In genomic region chr17:47988445-47988844, GRCh38 we compare ENCODE assay signal across 11 cellular contexts. TPM values are rescaled to one million over a fixed set of nuclear protein-coding genes. Genes with fewer than 3 reads are reported as not detected.
DNase-seq lines count a peak whose midpoint lies in the region; ATAC-seq, FAIRE-seq and TF ChIP-seq lines count a peak whose summit lies in the region.
"Not testable (repeated sequence)": the region's sequence is repeated elsewhere in the genome, so short reads cannot be mapped to it uniquely, and the experiment has no call there.
"Had no signal": no experiment of that assay in that cellular context is flagged by ENCODE, and none has a peak within 500 bp of the region (broad histone marks: within the 10 kb centered on the region; RNA-seq: fewer than 3 reads in every experiment).

No MANE protein-coding gene starts in this region.

- H3K27me3 Mint-ChIP-seq in glutamatergic neuron (ENCODE audit: unreplicated experiment), result peaks cover 13% of the 10 kb centered on the region
- H3K27me3 Mint-ChIP-seq in neural progenitor cell (ENCODE audit: insufficient read depth, low read depth), result not testable (repeated sequence)

- H3K36me3 Mint-ChIP-seq in glutamatergic neuron (ENCODE audit: unreplicated experiment); neural progenitor cell: not testable (repeated sequence)

- BruUV-seq in K562 (replicated peaks; lab: Mats Ljungman, UMichigan), result not testable (repeated sequence)

- not testable (repeated sequence) for H3K4me3 Mint-ChIP-seq in glutamatergic neuron (ENCODE audit: unreplicated experiment); neural progenitor cell

- not testable (repeated sequence) for H3K27me3 ChIP-seq in KMS-11 (ENCODE audit: insufficient read depth, low read depth); K562 (ENCODE audit: control insufficient read depth in 2 of 2, insufficient read depth in 2 of 2, low read length in 2 of 2); neural progenitor cell

- not testable (repeated sequence) for H2AFZ ChIP-seq in KMS-11 (ENCODE audit: low read depth); K562 (ENCODE audit: low read depth, low read length); neural progenitor cell (replicated peaks)

- not testable (repeated sequence) for H3K9me3 ChIP-seq in K562 (replicated peaks; ENCODE audit: control insufficient read depth, insufficient read depth, low read depth, low read length); neural progenitor cell (ENCODE audit: low read depth)

- peak; percentile 69 for DNase-seq in OCI-M1 (lab: John Stamatoyannopoulos, UW)
- peak in 1 of 4 experiments; percentile 39 for DNase-seq in K562 (ENCODE audit: extremely low read depth in 1 of 4, low spot score in 3 of 4)
- not testable (repeated sequence) for DNase-seq in glutamatergic neuron; neural progenitor cell (ENCODE audit: low spot score)
- peak; percentile 82 for DNase-seq in myocyte (ENCODE audit: low read depth)

- peaks cover 83% of the 10 kb centered on the region for H3F3A ChIP-seq in neural progenitor cell (ENCODE audit: low read depth)

- not testable (repeated sequence) for H3K79me2 ChIP-seq in KMS-11 (ENCODE audit: insufficient read depth, low read depth); K562 (ENCODE audit: control insufficient read depth, insufficient read depth, low read length); neural progenitor cell (ENCODE audit: low read depth)

- H3K27ac Mint-ChIP-seq in glutamatergic neuron (ENCODE audit: unreplicated experiment) (peak overlapping the region; percentile 23), neural progenitor cell (peak overlapping the region; percentile 96)

- not testable (repeated sequence) for H3K27ac ChIP-seq in KMS-11; K562 (ENCODE audit: extremely low read depth, low read depth, low read length); neural progenitor cell

- not testable (repeated sequence) for H3K9ac ChIP-seq in KMS-11; K562 (ENCODE audit: insufficient read depth in 1 of 2, low read depth in 2 of 2, low read length in 2 of 2); neural progenitor cell

- TF ChIP-seq CTCF in KMS-11 (conservative IDR thresholded peaks at IDR 0.05; ENCODE audit: low read depth, low read length); K562 (IDR thresholded peaks at IDR 0.05 in 2 of 3, conservative IDR thresholded peaks at IDR 0.05 in 1 of 3; ENCODE audit: insufficient read depth in 2 of 3, low read depth in 1 of 3, low read length in 3 of 3); glutamatergic neuron (IDR thresholded peaks at IDR 0.05; ENCODE audit: partially characterized antibody, unreplicated experiment); neural progenitor cell (IDR thresholded peaks at IDR 0.05): not testable (repeated sequence)

- intact Hi-C loops in K562 (cut with micrococcal nuclease), result not testable (repeated sequence)

- H4K20me1 ChIP-seq in KMS-11 (ENCODE audit: insufficient read depth); K562 (replicated peaks; ENCODE audit: control insufficient read depth, insufficient read depth, low read length); neural progenitor cell (ENCODE audit: low read depth): not testable (repeated sequence)

- not testable (repeated sequence) for TF ChIP-seq RAD21 in K562 (CRISPR knock-in tag; conservative IDR thresholded peaks at IDR 0.05 in 1 of 2, IDR thresholded peaks at IDR 0.05 in 1 of 2)

- H3K4me1 ChIP-seq in KMS-11 (ENCODE audit: low read depth, poor library complexity, severe bottlenecking) (peaks cover 40% of the 10 kb centered on the region), K562 (replicated peaks in 1 of 2; ENCODE audit: control insufficient read depth in 2 of 2, insufficient read depth in 2 of 2, low read length in 2 of 2) (peaks cover 22 to 29% of the 10 kb centered on the region in 2 experiments), neural progenitor cell (peaks cover 80% of the 10 kb centered on the region)

- peak; percentile 28 for ATAC-seq in K562

- H3K9me1 ChIP-seq in K562 (ENCODE audit: control insufficient read depth, insufficient read depth, low read length), result not testable (repeated sequence)

- H3K4me1 Mint-ChIP-seq in glutamatergic neuron (ENCODE audit: low read depth, unreplicated experiment) (peaks cover 53% of the 10 kb centered on the region), neural progenitor cell (peaks cover 85% of the 10 kb centered on the region)

- CTCF ChIA-PET in K562 (lab: Yijun Ruan, JAX; ENCODE audit: low intra/inter-chr PET ratio), result interaction anchor here (0.9 kb wide), 1 partner anchor 36 kb away, joined by 5 read pairs; no protein-coding TSS in a partner anchor

- H3K4me3 ChIP-seq in KMS-11 (IDR thresholded peaks at IDR 0.05; ENCODE audit: insufficient read depth, low read depth, low read length); K562; neural progenitor cell: not testable (repeated sequence)

- in situ Hi-C loops in K562 (cut with MboI), result not testable (repeated sequence)

- H3K4me2 ChIP-seq in KMS-11 (peak overlapping the region; percentile 82), neural progenitor cell (peak overlapping the region; percentile 14)
- H3K4me2 ChIP-seq in K562 (ENCODE audit: insufficient read depth, low read length), result not testable (repeated sequence)

- FAIRE-seq in K562 (lab: Jason Lieb, UNC), result not testable (repeated sequence)

- 38% methylated on average over 1 of the region's 1 CpG for WGBS in K562 (ENCODE audit: insufficient coverage, low coverage, missing lambda C conversion rate)

- not testable (repeated sequence) for TF ChIP-seq POLR2A in K562 (conservative IDR thresholded peaks at IDR 0.05)

- not testable (repeated sequence) for TF ChIP-seq EP300 in K562 (IDR thresholded peaks at IDR 0.05; ENCODE audit: low read length)

- H3K36me3 ChIP-seq in KMS-11 (ENCODE audit: insufficient read depth); K562 (ENCODE audit: control insufficient read depth, insufficient read depth, low read length); neural progenitor cell: not testable (repeated sequence)

- POLR2A ChIA-PET in K562 (lab: Yijun Ruan, JAX), result not testable (repeated sequence)

- peaks cover 24% of the 10 kb centered on the region for H3K9me3 Mint-ChIP-seq in glutamatergic neuron (ENCODE audit: unreplicated experiment)
- H3K9me3 Mint-ChIP-seq in neural progenitor cell, result not testable (repeated sequence)

RNA-seq across cellular contexts. Expression of gene CDK5RAP3, which starts 17.5 kb away (rescaled TPM):
- total RNA-seq in K562 (2011; cell fraction: chromatin; rRNA removed; ENCODE audit: low replicate concordance), result 452 and 764 TPM in 2 replicates
- total RNA-seq in K562 (2011; cell fraction: nucleolus; rRNA removed), result 478 and 540 TPM in 2 replicates
- total RNA-seq in K562 (2011; cell fraction: nucleoplasm; rRNA removed), result 403 and 415 TPM in 2 replicates
- total RNA-seq in K562 (2014; rRNA removed) (85.0 and 91.5 TPM in 2 replicates), K562 (2014; rRNA removed; fragmentation: Illumina TruSeq; extraction: Trizol) (70.8 and 71.7 TPM in 2 replicates), K562 (2015; rRNA removed; fragmentation: Illumina TruSeq; extraction: Trizol) (67.0 and 73.7 TPM in 2 replicates), K562 (2021) (113 and 131 TPM in 2 replicates), glutamatergic neuron (ENCODE audit: unreplicated experiment) (196 TPM), myocyte (105 and 148 TPM in 2 replicates), neural progenitor cell (ENCODE audit: low replicate concordance) (104 and 168 TPM in 2 replicates)
- polyA plus RNA-seq in K562 (2011; rRNA removed) (132 and 208 TPM in 2 replicates), K562 (2014; fragmentation: Illumina TruSeq; extraction: Trizol) (96.7 and 100 TPM in 2 replicates), K562 (2014; fragmentation: Nextera tagmentation; extraction: Ambion mirVana) (10 to 100 TPM; 44.2 to 73.0 TPM), K562 (2014; rRNA removed) (152 and 202 TPM in 2 replicates)
- polyA plus RNA-seq in K562 (2011; cell fraction: cytosol; rRNA removed), result 78.0 and 96.3 TPM in 2 replicates
- 1,392 and 1,556 TPM in 2 replicates for polyA plus RNA-seq in K562 (2011; cell fraction: nucleus; rRNA removed)
- polyA plus RNA-seq in K562 (2012), result 134 and 270 TPM in 2 replicates
- 81.6 and 111 TPM in 2 replicates for polyA minus RNA-seq in K562 (2011; rRNA and poly(A)+ RNA removed)
- 35.1 and 37.0 TPM in 2 replicates for polyA minus RNA-seq in K562 (2011; cell fraction: cytosol; rRNA and poly(A)+ RNA removed)
- polyA minus RNA-seq in K562 (2011; cell fraction: nucleus; rRNA and poly(A)+ RNA removed), result 206 and 291 TPM in 2 replicates
- polyA plus RNA-seq in myocyte (2012), result 112 TPM

RNA-seq across cellular contexts. Expression of gene PRR15L, which starts 30.8 kb away (rescaled TPM):
- not detected in 2 replicates for total RNA-seq in K562 (2011; cell fraction: chromatin; rRNA removed; ENCODE audit: low replicate concordance)
- total RNA-seq in K562 (2011; cell fraction: nucleolus; rRNA removed), result not detected in 2 replicates
- not detected in 2 replicates for total RNA-seq in K562 (2011; cell fraction: nucleoplasm; rRNA removed)
- total RNA-seq in K562 (2014; rRNA removed) (not detected in 2 replicates), K562 (2014; rRNA removed; fragmentation: Illumina TruSeq; extraction: Trizol) (not detected in 2 replicates), K562 (2015; rRNA removed; fragmentation: Illumina TruSeq; extraction: Trizol) (not detected in 2 replicates), K562 (2021) (0.16 TPM in 1 of 2 replicates, not detected in the other), glutamatergic neuron (ENCODE audit: unreplicated experiment) (not detected), myocyte (not detected in 2 replicates), neural progenitor cell (ENCODE audit: low replicate concordance) (not detected in 2 replicates)
- polyA plus RNA-seq in K562 (2011; rRNA removed) (not detected in 2 replicates), K562 (2014; fragmentation: Illumina TruSeq; extraction: Trizol) (not detected in 2 replicates), K562 (2014; fragmentation: Nextera tagmentation; extraction: Ambion mirVana) (under 1 TPM in 1 of 2 experiments, not detected in 1; 0.03 TPM), K562 (2014; rRNA removed) (not detected in 2 replicates)
- not detected in 2 replicates for polyA plus RNA-seq in K562 (2011; cell fraction: cytosol; rRNA removed)
- polyA plus RNA-seq in K562 (2011; cell fraction: nucleus; rRNA removed), result not detected in 2 replicates
- polyA plus RNA-seq in K562 (2012), result 0.16 and 0.17 TPM in 2 replicates
- polyA minus RNA-seq in K562 (2011; rRNA and poly(A)+ RNA removed), result not detected in 2 replicates
- polyA minus RNA-seq in K562 (2011; cell fraction: cytosol; rRNA and poly(A)+ RNA removed), result not detected in 2 replicates
- not detected in 2 replicates for polyA minus RNA-seq in K562 (2011; cell fraction: nucleus; rRNA and poly(A)+ RNA removed)
- polyA plus RNA-seq in myocyte (2012), result 0.05 TPM
- total RNA-seq: A673; CD4-positive, CD25-positive, alpha-beta regulatory T cell; H4; HFFc6; HT1080 had no signal

RNA-seq across cellular contexts. Expression of gene PNPO, which starts 47.1 kb away (rescaled TPM):
- 19.2 and 41.8 TPM in 2 replicates for total RNA-seq in K562 (2011; cell fraction: chromatin; rRNA removed; ENCODE audit: low replicate concordance)
- total RNA-seq in K562 (2011; cell fraction: nucleolus; rRNA removed), result 21.8 and 24.3 TPM in 2 replicates
- 31.2 and 41.6 TPM in 2 replicates for total RNA-seq in K562 (2011; cell fraction: nucleoplasm; rRNA removed)
- 25.5 and 30.9 TPM in 2 replicates for total RNA-seq in K562 (2014; rRNA removed)
- total RNA-seq in K562 (2014; rRNA removed; fragmentation: Illumina TruSeq; extraction: Trizol), result 27.4 and 27.7 TPM in 2 replicates
- total RNA-seq in K562 (2015; rRNA removed; fragmentation: Illumina TruSeq; extraction: Trizol), result 24.8 and 28.2 TPM in 2 replicates
- total RNA-seq in K562 (2021), result 39.0 and 41.5 TPM in 2 replicates
- polyA plus RNA-seq in K562 (2011; rRNA removed), result 29.2 and 35.5 TPM in 2 replicates
- polyA plus RNA-seq in K562 (2011; cell fraction: cytosol; rRNA removed), result 33.9 and 37.5 TPM in 2 replicates
- 16.9 and 17.6 TPM in 2 replicates for polyA plus RNA-seq in K562 (2011; cell fraction: nucleus; rRNA removed)
- 10.9 and 17.5 TPM in 2 replicates for polyA plus RNA-seq in K562 (2012)
- polyA plus RNA-seq in K562 (2014; fragmentation: Illumina TruSeq; extraction: Trizol), result 29.6 and 35.5 TPM in 2 replicates
- polyA plus RNA-seq in K562 (2014; fragmentation: Nextera tagmentation; extraction: Ambion mirVana), result 10 to 100 TPM; 16.6 to 23.1 TPM
- 23.4 and 24.9 TPM in 2 replicates for polyA plus RNA-seq in K562 (2014; rRNA removed)
- polyA minus RNA-seq in K562 (2011; rRNA and poly(A)+ RNA removed), result 35.4 and 48.7 TPM in 2 replicates
- 21.9 and 29.9 TPM in 2 replicates for polyA minus RNA-seq in K562 (2011; cell fraction: cytosol; rRNA and poly(A)+ RNA removed)
- polyA minus RNA-seq in K562 (2011; cell fraction: nucleus; rRNA and poly(A)+ RNA removed), result 11.6 and 16.1 TPM in 2 replicates
- total RNA-seq in glutamatergic neuron (ENCODE audit: unreplicated experiment), result 6.0 TPM
- 29.3 and 43.5 TPM in 2 replicates for total RNA-seq in myocyte
- 12.8 TPM for polyA plus RNA-seq in myocyte (2012)
- 8.0 and 9.1 TPM in 2 replicates for total RNA-seq in neural progenitor cell (ENCODE audit: low replicate concordance)

RNA-seq across cellular contexts. Expression of gene COPZ2, which starts 49.2 kb away (rescaled TPM):
- 0.46 TPM in 1 of 2 replicates, not detected in the other for total RNA-seq in K562 (2011; cell fraction: chromatin; rRNA removed; ENCODE audit: low replicate concordance)
- total RNA-seq in K562 (2011; cell fraction: nucleolus; rRNA removed), result 0.66 TPM in 1 of 2 replicates, not detected in the other
- 0.73 and 0.92 TPM in 2 replicates for total RNA-seq in K562 (2011; cell fraction: nucleoplasm; rRNA removed)
- total RNA-seq in K562 (2014; rRNA removed) (not detected in 2 replicates), K562 (2014; rRNA removed; fragmentation: Illumina TruSeq; extraction: Trizol) (not detected in 2 replicates), K562 (2015; rRNA removed; fragmentation: Illumina TruSeq; extraction: Trizol) (not detected in 2 replicates), K562 (2021) (0.49 TPM in 1 of 2 replicates, not detected in the other), glutamatergic neuron (ENCODE audit: unreplicated experiment) (not detected), myocyte (45.8 and 57.6 TPM in 2 replicates), neural progenitor cell (ENCODE audit: low replicate concordance) (0.30 and 0.74 TPM in 2 replicates)
- polyA plus RNA-seq in K562 (2011; rRNA removed) (0.14 and 0.22 TPM in 2 replicates), K562 (2014; fragmentation: Illumina TruSeq; extraction: Trizol) (0.21 TPM in 1 of 2 replicates, not detected in the other), K562 (2014; fragmentation: Nextera tagmentation; extraction: Ambion mirVana) (not detected), K562 (2014; rRNA removed) (not detected in 2 replicates)
- 0.13 TPM in 1 of 2 replicates, not detected in the other for polyA plus RNA-seq in K562 (2011; cell fraction: cytosol; rRNA removed)
- 0.52 and 1.4 TPM in 2 replicates for polyA plus RNA-seq in K562 (2011; cell fraction: nucleus; rRNA removed)
- 0.78 TPM in 1 of 2 replicates, not detected in the other for polyA plus RNA-seq in K562 (2012)
- not detected in 2 replicates for polyA minus RNA-seq in K562 (2011; rRNA and poly(A)+ RNA removed)
- polyA minus RNA-seq in K562 (2011; cell fraction: cytosol; rRNA and poly(A)+ RNA removed), result not detected in 2 replicates
- not detected in 2 replicates for polyA minus RNA-seq in K562 (2011; cell fraction: nucleus; rRNA and poly(A)+ RNA removed)
- 298 TPM for polyA plus RNA-seq in myocyte (2012)
- total RNA-seq: A673 had no signal

RNA-seq across cellular contexts. Expression of gene NFE2L1, which starts 59.7 kb away (rescaled TPM):
- total RNA-seq in K562 (2011; cell fraction: chromatin; rRNA removed; ENCODE audit: low replicate concordance), result 97.0 and 141 TPM in 2 replicates
- 104 and 118 TPM in 2 replicates for total RNA-seq in K562 (2011; cell fraction: nucleolus; rRNA removed)
- total RNA-seq in K562 (2011; cell fraction: nucleoplasm; rRNA removed), result 88.2 and 97.7 TPM in 2 replicates
- total RNA-seq in K562 (2014; rRNA removed), result 18.6 and 22.0 TPM in 2 replicates
- 38.7 and 57.0 TPM in 2 replicates for total RNA-seq in K562 (2014; rRNA removed; fragmentation: Illumina TruSeq; extraction: Trizol)
- total RNA-seq in K562 (2015; rRNA removed; fragmentation: Illumina TruSeq; extraction: Trizol), result 39.7 and 40.5 TPM in 2 replicates
- total RNA-seq in K562 (2021), result 61.4 and 67.7 TPM in 2 replicates
- polyA plus RNA-seq in K562 (2011; rRNA removed), result 57.2 and 59.8 TPM in 2 replicates
- polyA plus RNA-seq in K562 (2011; cell fraction: cytosol; rRNA removed), result 41.0 and 52.4 TPM in 2 replicates
- 34.1 and 41.0 TPM in 2 replicates for polyA plus RNA-seq in K562 (2011; cell fraction: nucleus; rRNA removed)
- polyA plus RNA-seq in K562 (2012), result 109 and 147 TPM in 2 replicates
- 68.1 and 68.6 TPM in 2 replicates for polyA plus RNA-seq in K562 (2014; fragmentation: Illumina TruSeq; extraction: Trizol)
- polyA plus RNA-seq in K562 (2014; fragmentation: Nextera tagmentation; extraction: Ambion mirVana), result 1 to 10 TPM; 2.0 to 2.8 TPM
- polyA plus RNA-seq in K562 (2014; rRNA removed), result 40.7 and 41.4 TPM in 2 replicates
- 79.5 and 101 TPM in 2 replicates for polyA minus RNA-seq in K562 (2011; rRNA and poly(A)+ RNA removed)
- 31.0 and 35.6 TPM in 2 replicates for polyA minus RNA-seq in K562 (2011; cell fraction: cytosol; rRNA and poly(A)+ RNA removed)
- 12.5 and 16.4 TPM in 2 replicates for polyA minus RNA-seq in K562 (2011; cell fraction: nucleus; rRNA and poly(A)+ RNA removed)
- total RNA-seq in glutamatergic neuron (ENCODE audit: unreplicated experiment), result 190 TPM
- 306 and 426 TPM in 2 replicates for total RNA-seq in myocyte
- 686 TPM for polyA plus RNA-seq in myocyte (2012)
- total RNA-seq in neural progenitor cell (ENCODE audit: low replicate concordance), result 73.4 and 104 TPM in 2 replicates
